7 cellular contexts compared by ENCODE assay signal in genomic region chr16:69259428-69259764, GRCh38. TPM values are rescaled to one million over a fixed set of nuclear protein-coding genes. Genes with fewer than 3 reads are reported as not detected.
A peak's percentile ranks its signal among the peaks of the same experiment; 100 is the strongest.
DNase-seq lines count a peak whose midpoint lies in the region; TF ChIP-seq lines count a peak whose summit lies in the region.
"Not testable (repeated sequence)": the region's sequence is repeated elsewhere in the genome, so short reads cannot be mapped to it uniquely, and the experiment has no call there.

No MANE protein-coding gene starts in this region.

- not testable (repeated sequence) for H4K8ac ChIP-seq in H9 (replicated peaks; ENCODE audit: insufficient read length, low read depth, low read length)

- peak overlapping the region; percentile 44 for H3K27ac ChIP-seq in C4-2B
- H3K27ac ChIP-seq in H9 (ENCODE audit: insufficient read length, low read depth, low read length); SJCRH30: not testable (repeated sequence)

- peak overlapping the region; percentile 26 for H2BK20ac ChIP-seq in H9 (ENCODE audit: low read depth, low read length, poor library complexity, severe bottlenecking)

- not testable (repeated sequence) for H2BK120ac ChIP-seq in H9 (ENCODE audit: low read depth, low read length, poor library complexity, severe bottlenecking)

- H3K9ac ChIP-seq in H9 (ENCODE audit: extremely low read depth, insufficient read length, low read length), result not testable (repeated sequence)

- H2BK5ac ChIP-seq in H9 (ENCODE audit: insufficient read length, low read length), result not testable (repeated sequence)

- intact Hi-C loops in posterior vena cava (cut with DNase I), result not testable (repeated sequence)

- not testable (repeated sequence) for H3K4me2 ChIP-seq in H9 (ENCODE audit: insufficient read depth, insufficient read length, low read length)

- not testable (repeated sequence) for H3K79me2 ChIP-seq in H9 (ENCODE audit: insufficient read depth, low read length)

- not testable (repeated sequence) for H3K27me3 Mint-ChIP-seq in H9 (ENCODE audit: low read depth); nephron progenitor cell (ENCODE audit: low read depth, poor library complexity)

- not testable (repeated sequence) for H4K91ac ChIP-seq in H9 (ENCODE audit: insufficient read length, low read depth, low read length)

- not testable (repeated sequence) for H2BK12ac ChIP-seq in H9 (ENCODE audit: insufficient read length, low read depth, low read length)

- not testable (repeated sequence) for H3K4me3 Mint-ChIP-seq in H9, nephron progenitor cell

- not testable (repeated sequence) for H2BK15ac ChIP-seq in H9 (ENCODE audit: low read depth, low read length)

- H2AFZ ChIP-seq in H9 (ENCODE audit: low read length), result not testable (repeated sequence)

- not testable (repeated sequence) for H2AK5ac ChIP-seq in H9 (ENCODE audit: insufficient read length, low read length)

- H3K4me1 Mint-ChIP-seq in H9, nephron progenitor cell: not testable (repeated sequence)

- H3K23me2 ChIP-seq in H9 (ENCODE audit: insufficient read length, low read depth, low read length, poor library complexity, severe bottlenecking), result not testable (repeated sequence)

- H3K4me3 ChIP-seq in SJCRH30, result not testable (repeated sequence)

- H4K5ac ChIP-seq in H9 (ENCODE audit: insufficient read length, low read depth, low read length), result not testable (repeated sequence)

- H3K27me3 ChIP-seq in H9 (ENCODE audit: insufficient read depth, low read length); SJCRH30: not testable (repeated sequence)

- H3K4ac ChIP-seq in H9 (ENCODE audit: low read depth, low read length), result not testable (repeated sequence)

- H3K9me3 Mint-ChIP-seq in H9, nephron progenitor cell: not testable (repeated sequence)

- not testable (repeated sequence) for H3K9me3 ChIP-seq in H9 (ENCODE audit: control insufficient read depth, low read depth, low read length); SJCRH30 (replicated peaks)

- POLR2A ChIA-PET in HEK293T (lab: Yijun Ruan, JAX), result not testable (repeated sequence)

- not testable (repeated sequence) for TF ChIP-seq CTCF in C4-2B (conservative IDR thresholded peaks at IDR 0.05); H9 (conservative IDR thresholded peaks at IDR 0.05); nephron progenitor cell (IDR thresholded peaks at IDR 0.05)

- not testable (repeated sequence) for H3K36me3 ChIP-seq in SJCRH30

- H3K36me3 Mint-ChIP-seq in H9 (ENCODE audit: insufficient read depth in 1 of 3, low read depth in 3 of 3) (peaks cover 11 to 28% (median 24%) of the 10 kb centered on the region in 3 experiments; a peak in 6 of 7 replicates), nephron progenitor cell (ENCODE audit: low read depth) (peaks cover 41% of the 10 kb centered on the region)

- not testable (repeated sequence) for DNase-seq in H9; HEK293T (ENCODE audit: extremely low spot score); nephron progenitor cell
- DNase-seq in NCI-H2171 treated with DMSO at 0.1 percent for 48 hours (lab: John Stamatoyannopoulos, UW) (peak; percentile 49), SJCRH30 (peak; percentile 13 to 17), posterior vena cava (ENCODE audit: low spot score) (peak; percentile 61)

- H3K18ac ChIP-seq in H9 (ENCODE audit: insufficient read length, low read depth, low read length), result not testable (repeated sequence)

- H3K23ac ChIP-seq in H9 (ENCODE audit: insufficient read length, low read depth, low read length), result not testable (repeated sequence)

- H3K14ac ChIP-seq in H9 (ENCODE audit: insufficient read depth, low read length), result not testable (repeated sequence)

- not testable (repeated sequence) for H3K4me1 ChIP-seq in H9 (ENCODE audit: insufficient read depth, low read length); SJCRH30

- not testable (repeated sequence) for H4K20me1 ChIP-seq in H9 (ENCODE audit: control insufficient read depth, insufficient read depth, insufficient read length)

- H3K27ac Mint-ChIP-seq in H9 (peak overlapping the region in 1 of 3 experiments; percentile 59; a peak in 1 of 7 replicates), nephron progenitor cell (peak overlapping the region; percentile 71)

- CTCF ChIA-PET in HEK293T (lab: Yijun Ruan, JAX), result interaction anchor here (0.6 kb wide), 2 partner anchors 36 to 167 kb away, joined by 4 to 6 read pairs; no protein-coding TSS in a partner anchor

- H3K56ac ChIP-seq in H9 (ENCODE audit: insufficient read length, low read depth, low read length), result not testable (repeated sequence)

- no CpG with 5 or more reads among the region's 9 CpGs for WGBS in H9 (ENCODE audit: extremely low coverage, insufficient read length, low lambda C conversion rate)

- H3T11ph ChIP-seq in H9 (ENCODE audit: low read length), result not testable (repeated sequence)

- not testable (repeated sequence) for H3K79me1 ChIP-seq in H9 (ENCODE audit: insufficient read depth, low read depth, low read length, poor library complexity, severe bottlenecking)

TF ChIP-seq in HEK293T, 16 proteins besides CTCF, POLR2A, EP300 and RAD21:
- peak; percentile 84 for TF ChIP-seq ZNF384 (IDR thresholded peaks at IDR 0.05)

RNA-seq across cellular contexts. Expression of gene VPS4A, which starts 51.8 kb away (rescaled TPM):
- total RNA-seq in H9 (2021) (27.1 and 28.3 TPM in 2 replicates), posterior vena cava (10 to 100 TPM; 23.4 to 24.1 TPM)
- total RNA-seq in SJCRH30 (2014; rRNA removed; shearing (Covaris generic)), result 20.9 and 25.5 TPM in 2 replicates
